14 cellular contexts compared by ENCODE assay signal in the genomic region with DNA sequence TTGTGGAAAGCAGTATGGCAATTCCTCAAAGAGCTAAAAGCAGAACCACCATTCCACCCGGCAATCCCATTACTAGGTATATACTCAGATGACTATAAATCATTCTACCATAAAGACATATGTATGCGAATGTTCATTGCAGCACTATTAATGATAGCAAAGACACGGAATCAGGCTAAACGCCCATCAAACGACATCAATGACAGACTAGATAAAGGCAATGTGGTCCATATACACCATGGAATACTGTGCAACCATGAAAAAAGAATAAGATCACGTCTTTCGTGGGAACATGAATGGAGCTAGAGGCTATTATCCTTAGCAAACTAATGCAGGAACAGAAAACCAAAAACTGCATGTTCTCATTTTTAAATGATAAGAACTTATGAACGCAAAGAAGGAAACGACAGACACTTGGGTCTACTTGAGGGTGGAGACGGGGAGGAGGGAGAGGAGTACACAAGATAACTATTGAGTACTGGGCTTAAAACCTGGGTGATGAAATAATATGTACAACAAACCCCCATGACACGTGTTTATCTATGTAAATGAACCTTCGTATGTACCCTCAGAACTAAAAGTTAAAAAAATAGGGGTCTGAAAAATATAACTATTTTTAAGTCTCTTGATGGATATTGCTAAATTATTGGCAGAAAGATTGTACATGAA. TPM values are rescaled to one million over a fixed set of nuclear protein-coding genes. Genes with fewer than 3 reads are reported as not detected.
"Had no signal": no experiment of that assay in that cellular context is flagged by ENCODE, and none has a peak within 500 bp of the region (broad histone marks: within the 10 kb centered on the region; RNA-seq: fewer than 3 reads in every experiment).

No MANE protein-coding gene starts in this region.

- H3K27me3 Mint-ChIP-seq: memory B cell; naive thymus-derived CD8-positive, alpha-beta T cell had no signal

- H3K4me3 Mint-ChIP-seq: memory B cell; naive thymus-derived CD8-positive, alpha-beta T cell had no signal

- H3K36me3 Mint-ChIP-seq: memory B cell had no signal

- ATAC-seq: left ventricle myocardium superior; naive thymus-derived CD8-positive, alpha-beta T cell had no signal

- H3K27ac Mint-ChIP-seq: memory B cell had no signal

- DNase-seq: activated CD4-positive, CD25-positive, alpha-beta regulatory T cell treated with anti-CD3 and anti-CD28 coated beads, Interleukin-2, amount 50 U/mL, for 72 hours; activated T-cell treated with anti-CD3 and anti-CD28 coated beads, Interleukin-2, amount 50 U/mL, for 1 hour; aorta; effector CD8-positive, alpha-beta T cell; esophagus squamous epithelium; hypothalamus; kidney; left ventricle myocardium superior; naive thymus-derived CD8-positive, alpha-beta T cell; posterior cingulate gyrus; SW 1271 had no signal

RNA-seq across cellular contexts. Expression of a gene that starts 32.0 kb away (rescaled TPM):
- total RNA-seq: endothelial cell of umbilical vein, SK-MEL-5 had no signal
